Comparison of ENCODE assay signal across 31 cellular contexts in genomic region chr10:3118621-3119020, GRCh38. TPM values are rescaled to one million over a fixed set of nuclear protein-coding genes. Genes with fewer than 3 reads are reported as not detected.
DNase-seq lines count a peak whose midpoint lies in the region; ATAC-seq, FAIRE-seq and TF ChIP-seq lines count a peak whose summit lies in the region.
"Had no signal": no experiment of that assay in that cellular context is flagged by ENCODE, and none has a peak within 500 bp of the region (broad histone marks: within the 10 kb centered on the region; RNA-seq: fewer than 3 reads in every experiment).

No MANE protein-coding gene starts in this region.

- in situ Hi-C loops in transverse colon (cut with MboI; ENCODE audit: low pct_ligation_motif_present in 1 of 4, low pct_unique_long_range_greater_than_20kb in 1 of 4, low sequenced_read_pairs in 3 of 4): no loop called here

- no peak for TF ChIP-seq POLR2A in H1 (IDR thresholded peaks at IDR 0.05; ENCODE audit: control extremely low read depth in 1 of 2, low read depth in 2 of 2, low read length in 2 of 2)
- no peak for TF ChIP-seq POLR2A in transverse colon (IDR thresholded peaks at IDR 0.05)

- FAIRE-seq in H1 (lab: Jason Lieb, UNC): no peak
- FAIRE-seq: A549, GM12891, HepG2 had no signal

- no peak overlapping the region for H3K4ac ChIP-seq in H1 (replicated peaks; ENCODE audit: insufficient read length, low read depth, low read length)

- no peak overlapping the region for H3K56ac ChIP-seq in H1 (replicated peaks; ENCODE audit: insufficient read length, low read depth, low read length)

- peaks cover 74% of the 10 kb centered on the region for H3K36me3 ChIP-seq in cardiac muscle cell
- H3K36me3 ChIP-seq in H1 (ENCODE audit: control insufficient read depth in 2 of 4, insufficient read depth in 4 of 4, low read length in 3 of 4): peaks cover 23 to 77% (median 48%) of the 10 kb centered on the region in 4 experiments
- no peaks in the 10 kb centered on the region for H3K36me3 ChIP-seq in mucosa of descending colon (ENCODE audit: low read depth)
- peaks cover 0 to 12% (median 5%) of the 10 kb centered on the region in 4 donors for H3K36me3 ChIP-seq in transverse colon
- H3K36me3 ChIP-seq: SJCRH30 had no signal

- H3K18ac ChIP-seq in H1 (ENCODE audit: extremely low read depth, low read length): no peak overlapping the region

- H3K4me2 ChIP-seq in H1 (ENCODE audit: insufficient read depth in 1 of 2, low read depth in 2 of 2, low read length in 2 of 2): no peak overlapping the region
- H3K4me2 ChIP-seq: A549; BLaER1 treated with 17β-estradiol and CSF1 and Interleukin-3, amounts not matched to agents 10 nM and 100 nM had no signal

- H3K9me3 ChIP-seq in cardiac muscle cell (ENCODE audit: low read depth) (no peaks in the 10 kb centered on the region), H1 (ENCODE audit: insufficient read depth in 2 of 2, low read depth in 1 of 2, low read length in 1 of 2) (no peaks in the 10 kb centered on the region), mucosa of descending colon (no peaks in the 10 kb centered on the region), transverse colon (no peaks in the 10 kb centered on the region)
- H3K9me3 ChIP-seq: A549; BLaER1 treated with 17β-estradiol and CSF1 and Interleukin-3, amounts not matched to agents 10 nM and 100 nM; Caco-2; SJCRH30 had no signal

- TF ChIP-seq EP300 in H1 (IDR thresholded peaks at IDR 0.05; ENCODE audit: borderline replicate concordance in 1 of 2, low read depth in 2 of 2, low read length in 2 of 2): no peak
- no peak for TF ChIP-seq EP300 in transverse colon (IDR thresholded peaks at IDR 0.05; ENCODE audit: low read depth)

- H3K4me3 ChIP-seq in cardiac muscle cell: no peak overlapping the region
- no peak overlapping the region for H3K4me3 ChIP-seq in H1 (ENCODE audit: extremely low read depth in 1 of 4, insufficient read depth in 2 of 4, low read depth in 3 of 4, low read length in 4 of 4)
- no peak overlapping the region for H3K4me3 ChIP-seq in mucosa of descending colon
- no peak overlapping the region for H3K4me3 ChIP-seq in transverse colon
- H3K4me3 ChIP-seq: A549; BLaER1 treated with 17β-estradiol and CSF1 and Interleukin-3, amounts not matched to agents 10 nM and 100 nM; SJCRH30 had no signal

- H3K79me1 ChIP-seq in H1 (ENCODE audit: low read depth, low read length): no peaks in the 10 kb centered on the region

- CTCF ChIA-PET in H1 (lab: Charles Lee; ENCODE audit: partially characterized antibody): interaction anchor here (1.2 to 5.0 kb wide), 3 partner anchors 11 to 18 kb away, joined by 3 to 47 read pairs (median 9); no protein-coding TSS in a partner anchor

- WGBS in H1 (ENCODE audit: extremely low coverage in 1 of 2, insufficient coverage in 1 of 2, insufficient read length in 1 of 2, insufficient replicate concordance in 2 of 2, low coverage in 1 of 2, low lambda C conversion rate in 2 of 2, missing lambda C conversion rate in 1 of 2), 2 experiments: 95% methylated on average over 30 of the region's 30 CpGs; no CpG with 5 or more reads in 1 of the 2 experiments
- 56 to 70% methylated on average over 11 to 30 of the region's 30 CpGs for WGBS in transverse colon (ENCODE audit: low coverage in 1 of 2), 2 donors

- no peak overlapping the region for H4K91ac ChIP-seq in H1 (replicated peaks; ENCODE audit: insufficient read length, low read length)

- intact Hi-C loops in left ventricle myocardium superior (cut with micrococcal nuclease) (no loop called here), mucosa of descending colon (cut with DNase I, micrococcal nuclease) (no loop called here), transverse colon (cut with DNase I; ENCODE audit: low total_unique reads) (no loop called here)

- no peak overlapping the region for H3K23ac ChIP-seq in H1 (ENCODE audit: insufficient read length)

- POLR2A ChIA-PET in H1 (lab: Charles Lee; ENCODE audit: partially characterized antibody): no interaction called here

- DNase-seq in cardiac muscle cell (ENCODE audit: low read depth in 1 of 2, low spot score in 1 of 2) (no peak), left ventricle myocardium superior (no peak), H1 (ENCODE audit: low read depth in 1 of 2, low spot score in 2 of 2) (no peak), mucosa of descending colon (peak; percentile 79 to 86 (median 81)), transverse colon (peak; percentile 72)
- DNase-seq: AML-193; Caco-2; CD4-positive, alpha-beta T cell; DMS 273 treated with DMSO at 0.1 percent for 48 hours; DMS79 treated with DMSO at 0.1 percent for 48 hours; GF-D8; GOT3; HCEC 1CT; Kasumi-1; NCI-H1092 treated with DMSO at 0.1 percent for 48 hours; NCI-H1436; NCI-H187 treated with DMSO at 0.1 percent for 48 hours; NCI-H2171 treated with DMSO at 0.1 percent for 48 hours; NCI-H345; NCI-H510A treated with DMSO at 0.1 percent for 48 hours; NCI-H774; PC-3; SJCRH30 had no signal

- TF ChIP-seq CTCF in cardiac muscle cell (IDR thresholded peaks at IDR 0.05; ENCODE audit: low read depth, low read length) (no peak), H1 (IDR thresholded peaks at IDR 0.05; ENCODE audit: control extremely low read depth in 1 of 3, insufficient read depth in 1 of 3, low read depth in 1 of 3, low read length in 3 of 3) (no peak), mucosa of descending colon (IDR thresholded peaks at IDR 0.05) (no peak), transverse colon (IDR thresholded peaks at IDR 0.05) (no peak)

- no peak overlapping the region for H2BK120ac ChIP-seq in H1 (replicated peaks; ENCODE audit: low read depth, low read length)

- no peak overlapping the region for H3K14ac ChIP-seq in H1 (ENCODE audit: insufficient read length)

- no peak overlapping the region for H2AFZ ChIP-seq in H1 (ENCODE audit: low read length)

- H4K20me1 ChIP-seq in H1 (replicated peaks in 1 of 2; ENCODE audit: control insufficient read depth in 1 of 2, insufficient read depth in 2 of 2, low read length in 2 of 2): peaks cover 6 to 9% of the 10 kb centered on the region in 2 experiments

- no peak overlapping the region for H2BK12ac ChIP-seq in H1 (ENCODE audit: low read depth, low read length)

- H3K79me2 ChIP-seq in H1 (ENCODE audit: control insufficient read depth in 1 of 2, insufficient read depth in 2 of 2, low read length in 2 of 2): no peaks in the 10 kb centered on the region

- no peak overlapping the region for H4K5ac ChIP-seq in H1 (ENCODE audit: insufficient read length, low read depth, low read length)

- H3K4me1 ChIP-seq in cardiac muscle cell (ENCODE audit: low read depth): peaks cover 14% of the 10 kb centered on the region
- no peaks in the 10 kb centered on the region for H3K4me1 ChIP-seq in H1 (replicated peaks in 1 of 4; ENCODE audit: control insufficient read depth in 3 of 4, insufficient read depth in 4 of 4, low read length in 3 of 4)
- H3K4me1 ChIP-seq in mucosa of descending colon (ENCODE audit: low read depth): peaks cover 2% of the 10 kb centered on the region
- no peaks in the 10 kb centered on the region for H3K4me1 ChIP-seq in transverse colon
- H3K4me1 ChIP-seq: Caco-2, SJCRH30 had no signal

- H3K9ac ChIP-seq in H1 (replicated peaks in 1 of 4; ENCODE audit: extremely low read depth in 1 of 4, low read depth in 3 of 4, low read length in 3 of 4): no peak overlapping the region
- H3K9ac ChIP-seq: BLaER1 treated with 17β-estradiol and CSF1 and Interleukin-3, amounts not matched to agents 10 nM and 100 nM had no signal

- no peak overlapping the region for H4K8ac ChIP-seq in H1 (ENCODE audit: extremely low read depth, insufficient read depth, low read length)

- H3K27me3 ChIP-seq in cardiac muscle cell: no peaks in the 10 kb centered on the region
- H3K27me3 ChIP-seq in H1 (replicated peaks in 1 of 4; ENCODE audit: control insufficient read depth in 3 of 4, extremely low read depth in 1 of 4, insufficient read depth in 3 of 4, low read length in 3 of 4): no peaks in the 10 kb centered on the region
- H3K27me3 ChIP-seq in transverse colon: no peaks in the 10 kb centered on the region
- H3K27me3 ChIP-seq: BLaER1 treated with 17β-estradiol and CSF1 and Interleukin-3, amounts not matched to agents 10 nM and 100 nM; SJCRH30 had no signal

- H3K23me2 ChIP-seq in H1 (ENCODE audit: low read depth, low read length): no peaks in the 10 kb centered on the region

- H2BK15ac ChIP-seq in H1 (ENCODE audit: low read length): no peak overlapping the region

- H2BK5ac ChIP-seq in H1 (ENCODE audit: low read depth, low read length): no peak overlapping the region

- H2AK5ac ChIP-seq in H1 (ENCODE audit: low read depth, low read length): no peak overlapping the region

- H3K27ac ChIP-seq in cardiac muscle cell: peak overlapping the region; percentile 43
- H3K27ac ChIP-seq in H1 (ENCODE audit: low read depth, low read length): no peak overlapping the region
- no peak overlapping the region for H3K27ac ChIP-seq in transverse colon
- H3K27ac ChIP-seq: BLaER1 treated with 17β-estradiol and CSF1 and Interleukin-3, amounts not matched to agents 10 nM and 100 nM; HL-60; SJCRH30 had no signal

- no peak overlapping the region for H2BK20ac ChIP-seq in H1 (ENCODE audit: low read length)

- ATAC-seq in left ventricle myocardium superior (no peak), mucosa of descending colon (peak; percentile 95), HG03108 (IDR thresholded peaks at IDR 0.05; ENCODE audit: unreplicated experiment) (no peak), GM21526 (IDR thresholded peaks at IDR 0.05; ENCODE audit: low FRiP score, unreplicated experiment) (no peak)
- ATAC-seq: A549, HepG2, PC-3, SK-N-SH treated with all-trans-retinoic acid at 6 μM for 48 hours had no signal

- no peak for TF ChIP-seq RAD21 in H1 (IDR thresholded peaks at IDR 0.05 in 1 of 2, conservative IDR thresholded peaks at IDR 0.05 in 1 of 2; ENCODE audit: low read depth in 2 of 2, low read length in 2 of 2)

RNA-seq across cellular contexts. Expression of gene PFKP, which starts 51.3 kb away (rescaled TPM):
- total RNA-seq in cardiac muscle cell (639 and 805 TPM in 2 replicates), left ventricle myocardium superior (178 TPM), mucosa of descending colon (100 to 1,000 TPM in 2 of 3 donors, 10 to 100 TPM in 1; 76.1 to 117 (median 100) TPM), transverse colon (10 to 100 TPM; 53.9 to 93.9 (median 66.2) TPM)
- polyA plus RNA-seq in cardiac muscle cell (677 and 781 TPM in 2 replicates), H1 (2011; rRNA removed) (51.2 and 76.9 TPM in 2 replicates)
- total RNA-seq in H1 (2021; fragmentation: NEBNext Ultra II Directional; extraction: Animal tissue kit (Norgen Biotek cat#: 25700)): 128 TPM in 2 replicates
- polyA plus RNA-seq in H1 (2011; cell fraction: cytosol; rRNA removed): 68.1 TPM
- polyA plus RNA-seq in H1 (2011; cell fraction: nucleus; rRNA removed): 135 TPM
- polyA plus RNA-seq in H1 (2012, experiment 1 of 2): 83.6 to 123 TPM (median 119 TPM) in 4 replicates
- polyA plus RNA-seq in H1 (2012, experiment 2 of 2): 93.7 TPM
- 63.5 TPM for polyA plus RNA-seq in H1 (2013, experiment 1 of 2)
- polyA plus RNA-seq in H1 (2013, experiment 2 of 2): 58.9 TPM
- 45.6 and 46.7 TPM in 2 replicates for polyA minus RNA-seq in H1 (2011; rRNA and poly(A)+ RNA removed)
- polyA minus RNA-seq in H1 (2011; cell fraction: cytosol; rRNA and poly(A)+ RNA removed): 55.2 TPM
- 47.8 TPM for polyA minus RNA-seq in H1 (2011; cell fraction: nucleus; rRNA and poly(A)+ RNA removed)

RNA-seq across cellular contexts. Expression of gene PITRM1, which starts 54.0 kb away (rescaled TPM):
- total RNA-seq in cardiac muscle cell: 54.3 and 59.3 TPM in 2 replicates
- 65.0 and 86.8 TPM in 2 replicates for polyA plus RNA-seq in cardiac muscle cell
- total RNA-seq in left ventricle myocardium superior: 94.5 TPM
- 28.3 and 31.5 TPM in 2 replicates for total RNA-seq in H1 (2021; fragmentation: NEBNext Ultra II Directional; extraction: Animal tissue kit (Norgen Biotek cat#: 25700))
- polyA plus RNA-seq in H1 (2011; rRNA removed): 18.6 and 21.2 TPM in 2 replicates
- 17.8 TPM for polyA plus RNA-seq in H1 (2011; cell fraction: cytosol; rRNA removed)
- polyA plus RNA-seq in H1 (2011; cell fraction: nucleus; rRNA removed): 64.4 TPM
- 26.8 to 32.2 TPM (median 27.6 TPM) in 4 replicates for polyA plus RNA-seq in H1 (2012, experiment 1 of 2)
- polyA plus RNA-seq in H1 (2012, experiment 2 of 2): 11.7 TPM
- 30.9 TPM for polyA plus RNA-seq in H1 (2013, experiment 1 of 2)
- polyA plus RNA-seq in H1 (2013, experiment 2 of 2): 26.0 TPM
- polyA minus RNA-seq in H1 (2011; rRNA and poly(A)+ RNA removed): 23.7 and 24.5 TPM in 2 replicates
- polyA minus RNA-seq in H1 (2011; cell fraction: cytosol; rRNA and poly(A)+ RNA removed): 17.3 TPM
- polyA minus RNA-seq in H1 (2011; cell fraction: nucleus; rRNA and poly(A)+ RNA removed): 28.3 TPM
- total RNA-seq in mucosa of descending colon: 10 to 100 TPM; 50.8 to 53.9 (median 51.3) TPM
- 100 to 1,000 TPM in 1 of 4 donors, 10 to 100 TPM in 3; 50.9 to 108 (median 67.6) TPM for total RNA-seq in transverse colon

Comparison
In these comparisons a context has a peak if more than half of its experiments do, and no peak if none do; other contexts are left out.
1. DNase-seq: peak in mucosa of descending colon (3 of 3) and transverse colon (single experiment); none in cardiac muscle cell (0 of 2), left ventricle myocardium superior (single experiment) and H1 (0 of 2).